23 cellular contexts compared by ENCODE assay signal in the genomic region with DNA sequence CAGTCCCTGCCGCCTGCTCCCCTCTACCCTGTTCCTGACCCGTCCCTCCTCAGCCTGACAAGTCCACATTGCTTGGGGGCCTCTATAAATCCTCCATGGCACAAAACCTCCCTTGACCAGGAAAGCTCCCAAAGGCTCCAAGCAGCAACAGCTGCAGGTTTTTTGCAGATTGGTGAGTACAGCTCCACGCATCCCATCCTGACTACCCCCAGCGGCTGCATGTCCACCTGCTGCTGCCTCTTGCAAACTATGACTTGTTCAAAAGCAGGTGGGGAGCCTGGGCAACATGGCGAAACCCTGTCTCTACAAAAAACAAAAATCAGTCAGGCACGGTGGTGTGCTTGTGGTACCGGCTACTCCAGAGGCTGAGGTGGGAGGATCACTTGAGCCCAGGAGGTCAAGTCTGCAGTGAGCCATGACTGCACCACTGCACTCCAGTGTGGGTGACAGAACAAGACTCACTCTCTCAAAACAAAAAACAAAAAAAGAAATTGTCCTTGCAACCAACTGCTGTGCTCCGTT.
A peak's percentile ranks its signal among the peaks of the same experiment; 100 is the strongest.
DNase-seq lines count a peak whose midpoint lies in the region; ATAC-seq, FAIRE-seq and TF ChIP-seq lines count a peak whose summit lies in the region.
"Had no signal": no experiment of that assay in that cellular context is flagged by ENCODE, and none has a peak within 500 bp of the region (broad histone marks: within the 10 kb centered on the region; RNA-seq: fewer than 3 reads in every experiment).

No MANE protein-coding gene starts in this region.

- no peak for TF ChIP-seq CTCF in H1 (IDR thresholded peaks at IDR 0.05; ENCODE audit: control extremely low read depth in 1 of 3, insufficient read depth in 1 of 3, low read depth in 1 of 3, low read length in 3 of 3)
- no peak for TF ChIP-seq CTCF in osteoblast (IDR thresholded peaks at IDR 0.05; ENCODE audit: extremely low read depth, low read depth, low read length)

- no peaks in the 10 kb centered on the region for H3K23me2 ChIP-seq in H1 (ENCODE audit: low read depth, low read length)

- no peak overlapping the region for H2BK15ac ChIP-seq in H1 (ENCODE audit: low read length)

- CTCF ChIA-PET in H1 (lab: Charles Lee; ENCODE audit: partially characterized antibody), result interaction anchor here (0.8 to 1.1 kb wide), 2 partner anchors 13 to 72 kb away, joined by 3 read pairs; no protein-coding TSS in a partner anchor

- H4K8ac ChIP-seq in H1 (ENCODE audit: extremely low read depth, insufficient read depth, low read length), result peak overlapping the region; percentile 42

- TF ChIP-seq POLR2A in H1 (IDR thresholded peaks at IDR 0.05; ENCODE audit: control extremely low read depth in 1 of 2, low read depth in 2 of 2, low read length in 2 of 2) (no peak), H54 (IDR thresholded peaks at IDR 0.05; ENCODE audit: low read depth, low read length) (no peak)

- H3K14ac ChIP-seq in H1 (ENCODE audit: insufficient read length), result no peak overlapping the region

- WGBS in H1 (ENCODE audit: extremely low coverage in 1 of 2, insufficient coverage in 1 of 2, insufficient read length in 1 of 2, insufficient replicate concordance in 2 of 2, low coverage in 1 of 2, low lambda C conversion rate in 2 of 2, missing lambda C conversion rate in 1 of 2), 2 experiments, result 93% methylated on average over 8 of the region's 8 CpGs; no CpG with 5 or more reads in 1 of the 2 experiments

- no peak overlapping the region for H3K4me3 ChIP-seq in H1 (ENCODE audit: extremely low read depth in 1 of 4, insufficient read depth in 2 of 4, low read depth in 3 of 4, low read length in 4 of 4)
- H3K4me3 ChIP-seq in osteoblast (ENCODE audit: insufficient read depth, low read length), result no peak overlapping the region
- H3K4me3 ChIP-seq: lower lobe of right lung had no signal

- H3K27ac ChIP-seq in H1 (ENCODE audit: low read depth, low read length) (no peak overlapping the region), osteoblast (ENCODE audit: low read depth, low read length) (no peak overlapping the region)
- H3K27ac ChIP-seq: brain microvascular endothelial cell, lower lobe of right lung, WERI-Rb-1 had no signal

- H3K23ac ChIP-seq in H1 (ENCODE audit: insufficient read length), result no peak overlapping the region

- no peak overlapping the region for H3K4ac ChIP-seq in H1 (replicated peaks; ENCODE audit: insufficient read length, low read depth, low read length)

- H4K5ac ChIP-seq in H1 (ENCODE audit: insufficient read length, low read depth, low read length), result no peak overlapping the region

- no peak overlapping the region for H3K56ac ChIP-seq in H1 (replicated peaks; ENCODE audit: insufficient read length, low read depth, low read length)

- peaks cover 41% of the 10 kb centered on the region for H3K79me1 ChIP-seq in H1 (ENCODE audit: low read depth, low read length)

- H3K4me2 ChIP-seq in H1 (ENCODE audit: insufficient read depth in 1 of 2, low read depth in 2 of 2, low read length in 2 of 2), result no peak overlapping the region
- no peak overlapping the region for H3K4me2 ChIP-seq in osteoblast (ENCODE audit: insufficient read depth, low read length)

- H2BK5ac ChIP-seq in H1 (ENCODE audit: low read depth, low read length), result no peak overlapping the region; the same call in 1 of the 2 replicates

- H2BK120ac ChIP-seq in H1 (replicated peaks; ENCODE audit: low read depth, low read length), result no peak overlapping the region

- no peak for ATAC-seq in GM18519 (IDR thresholded peaks at IDR 0.05; ENCODE audit: low FRiP score, unreplicated experiment)
- ATAC-seq: lower lobe of right lung; naive thymus-derived CD8-positive, alpha-beta T cell; Right ventricle myocardium inferior; stimulated activated naive CD8-positive, alpha-beta T cell treated with anti-CD3 and anti-CD28 coated beads, Interleukin-15, Interleukin-2, amounts not matched to agents 100 U/mL and 50 U/mL, for 24 hours had no signal

- TF ChIP-seq EP300 in H1 (IDR thresholded peaks at IDR 0.05; ENCODE audit: borderline replicate concordance in 1 of 2, low read depth in 2 of 2, low read length in 2 of 2), result no peak

- H3K18ac ChIP-seq in H1 (ENCODE audit: extremely low read depth, low read length), result no peak overlapping the region

- H2AFZ ChIP-seq in H1 (ENCODE audit: low read length) (no peak overlapping the region), osteoblast (ENCODE audit: low read length) (no peak overlapping the region)

- DNase-seq in NCI-H2171 treated with DMSO at 0.1 percent for 48 hours (lab: John Stamatoyannopoulos, UW) (peak; percentile 42), NCI-H2171 (lab: John Stamatoyannopoulos, UW) (no peak), LHCN-M2 (ENCODE audit: low read depth) (peak; percentile 84), H1 (ENCODE audit: low read depth in 1 of 2, low spot score in 2 of 2) (no peak), osteoblast (ENCODE audit: insufficient read length, low spot score, missing footprints) (peak; percentile 34), H54 (ENCODE audit: insufficient read length, low spot score) (no peak), SKM-1 treated with dmso at 0.1 percent for 144 hours (lab: John Stamatoyannopoulos, UW; ENCODE audit: unreplicated experiment) (no peak)
- DNase-seq: activated naive CD4-positive, alpha-beta T cell treated with anti-CD3 and anti-CD28 coated beads for 36 hours; brain microvascular endothelial cell; erythroblast; Kasumi-1; lower lobe of right lung; naive thymus-derived CD8-positive, alpha-beta T cell; NCI-H1417 treated with DMSO at 0.1 percent for 48 hours; NCI-H2227 treated with DMSO at 0.1 percent for 48 hours; retina; stimulated activated naive CD8-positive, alpha-beta T cell treated with anti-CD3 and anti-CD28 coated beads, Interleukin-15, Interleukin-2, amounts not matched to agents 100 U/mL and 50 U/mL, for 24 hours; T-helper 1 cell; WERI-Rb-1 had no signal

- peaks cover 5 to 29% (median 15%) of the 10 kb centered on the region in 4 experiments for H3K4me1 ChIP-seq in H1 (replicated peaks in 1 of 4; ENCODE audit: control insufficient read depth in 3 of 4, insufficient read depth in 4 of 4, low read length in 3 of 4)
- H3K4me1 ChIP-seq in osteoblast (ENCODE audit: insufficient read depth, low read length), result peaks cover 27% of the 10 kb centered on the region

- no peak for TF ChIP-seq RAD21 in H1 (IDR thresholded peaks at IDR 0.05 in 1 of 2, conservative IDR thresholded peaks at IDR 0.05 in 1 of 2; ENCODE audit: low read depth in 2 of 2, low read length in 2 of 2)

- 0 out of 2 replicates have a peak overlapping the region, but pooled peaks have one; percentile 68 for H2BK12ac ChIP-seq in H1 (ENCODE audit: low read depth, low read length)

- H3K79me2 ChIP-seq in H1 (ENCODE audit: control insufficient read depth in 1 of 2, insufficient read depth in 2 of 2, low read length in 2 of 2), result peaks cover 43 to 98% of the 10 kb centered on the region in 2 experiments
- peaks cover 96% of the 10 kb centered on the region for H3K79me2 ChIP-seq in osteoblast (ENCODE audit: insufficient read depth, low read length)

- H3K36me3 ChIP-seq in H1 (ENCODE audit: control insufficient read depth in 2 of 4, insufficient read depth in 4 of 4, low read length in 3 of 4) (no peaks in the 10 kb centered on the region), osteoblast (ENCODE audit: insufficient read depth, low read length) (peaks cover 7% of the 10 kb centered on the region)
- H3K36me3 ChIP-seq: WERI-Rb-1 had no signal

- no peak overlapping the region for H2BK20ac ChIP-seq in H1 (ENCODE audit: low read length)

- no peak overlapping the region for H2AK5ac ChIP-seq in H1 (ENCODE audit: low read depth, low read length)

- no peak overlapping the region for H3K9ac ChIP-seq in H1 (replicated peaks in 1 of 4; ENCODE audit: extremely low read depth in 1 of 4, low read depth in 3 of 4, low read length in 3 of 4)

- FAIRE-seq in H1 (lab: Jason Lieb, UNC) (no peak), H54 (lab: Jason Lieb, UNC) (no peak)
- FAIRE-seq: A204.1, GM19239 had no signal

- POLR2A ChIA-PET in H1 (lab: Charles Lee; ENCODE audit: partially characterized antibody), result interaction anchor here (0.6 to 0.9 kb wide), 3 partner anchors 13 to 29 kb away, joined by 3 read pairs; no protein-coding TSS in a partner anchor

- no peak overlapping the region for H4K91ac ChIP-seq in H1 (replicated peaks; ENCODE audit: insufficient read length, low read length)

- H4K20me1 ChIP-seq in H1 (replicated peaks in 1 of 2; ENCODE audit: control insufficient read depth in 1 of 2, insufficient read depth in 2 of 2, low read length in 2 of 2) (peaks cover 53 to 65% of the 10 kb centered on the region in 2 experiments), osteoblast (ENCODE audit: insufficient read depth, low read length) (peaks cover 82% of the 10 kb centered on the region)

- no peaks in the 10 kb centered on the region for H3K9me3 ChIP-seq in H1 (ENCODE audit: insufficient read depth in 2 of 2, low read depth in 1 of 2, low read length in 1 of 2)
- no peaks in the 10 kb centered on the region for H3K9me3 ChIP-seq in osteoblast (ENCODE audit: low read depth, low read length)
- H3K9me3 ChIP-seq: lower lobe of right lung had no signal

- no peaks in the 10 kb centered on the region for H3K27me3 ChIP-seq in H1 (replicated peaks in 1 of 4; ENCODE audit: control insufficient read depth in 3 of 4, extremely low read depth in 1 of 4, insufficient read depth in 3 of 4, low read length in 3 of 4)
- no peaks in the 10 kb centered on the region for H3K27me3 ChIP-seq in osteoblast (ENCODE audit: insufficient read depth, low read length)
- H3K27me3 ChIP-seq: brain microvascular endothelial cell had no signal

TF ChIP-seq in H1, 55 proteins besides CTCF, POLR2A, EP300 and RAD21 (continues in another document):
- TF ChIP-seq RXRA (IDR thresholded peaks at IDR 0.05; ENCODE audit: insufficient read depth, low read depth, low read length) (no peak), CHD1 (IDR thresholded peaks at IDR 0.05; ENCODE audit: low read depth, low read length) (no peak), ZNF274 (IDR thresholded peaks at IDR 0.05; ENCODE audit: borderline replicate concordance, extremely low read depth, low read length) (no peak), RNF2 (IDR thresholded peaks at IDR 0.05; ENCODE audit: borderline replicate concordance, low read depth, low read length, missing control alignments, poor library complexity, severe bottlenecking) (no peak), FOSL1 (IDR thresholded peaks at IDR 0.05; ENCODE audit: insufficient read depth, low read depth, low read length) (no peak), PHF8 (conservative IDR thresholded peaks at IDR 0.05; ENCODE audit: low read depth, low read length) (no peak), TEAD4 (IDR thresholded peaks at IDR 0.05; ENCODE audit: low read depth, low read length) (no peak), CREB1 (IDR thresholded peaks at IDR 0.05) (no peak)

Comparison
In these comparisons a context has a peak if more than half of its experiments do, and no peak if none do; other contexts are left out.
1. DNase-seq: peak in NCI-H2171 treated with DMSO at 0.1 percent for 48 hours (single experiment), LHCN-M2 (single experiment) and osteoblast (single experiment); none in NCI-H2171 (single experiment), H1 (0 of 2), H54 (single experiment) and SKM-1 treated with dmso at 0.1 percent for 144 hours (single experiment).